8 cellular contexts compared by ENCODE assay signal in the genomic region with DNA sequence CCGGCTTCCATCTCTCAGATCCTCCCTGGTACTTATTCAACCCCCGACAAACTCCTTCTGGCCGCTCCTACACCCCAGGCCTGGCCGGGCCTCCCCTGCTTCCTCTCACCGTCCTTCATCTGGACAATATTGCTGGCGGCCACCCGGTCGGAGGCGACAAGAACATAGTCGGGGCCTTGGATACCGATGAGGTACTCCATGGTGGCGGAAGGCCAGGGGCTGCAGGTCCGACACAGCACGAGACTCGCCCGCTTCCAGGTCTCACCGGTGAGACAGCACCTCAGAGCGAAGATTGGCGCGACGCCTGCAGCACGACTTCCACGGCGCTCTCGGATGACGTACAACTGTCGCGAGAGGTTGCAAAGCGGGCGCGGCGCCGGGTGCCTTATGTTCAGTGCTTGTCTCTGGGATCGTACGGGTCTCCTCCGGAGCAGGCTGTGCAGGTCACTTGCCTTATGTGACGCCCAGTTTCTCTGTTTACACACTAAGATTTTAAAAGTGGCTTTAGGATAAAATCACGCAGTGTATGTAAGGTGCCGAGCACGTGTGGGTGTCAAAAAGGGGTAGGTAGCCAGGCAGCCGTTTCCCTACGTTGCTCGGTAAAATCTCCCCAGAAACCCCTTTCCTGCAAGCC. TPM values are rescaled to one million over a fixed set of nuclear protein-coding genes. Genes with fewer than 3 reads are reported as not detected.
DNase-seq lines count a peak whose midpoint lies in the region; ATAC-seq and TF ChIP-seq lines count a peak whose summit lies in the region.

Gene PSMB2 (minus strand): TSS at position 294 of the 634 bp plus-strand sequence. CDS start 94 bp downstream, at position 200.

- H3K36me3 Mint-ChIP-seq in T-helper 2 cell treated with Interferon-gamma antibody and Interleukin-4, amounts not matched to agents 5 μg/mL and 100 μg/mL, for 36 hours (ENCODE audit: low read depth): peaks cover 15% of the 10 kb centered on the region

- no peak for TF ChIP-seq CTCF in ascending aorta (IDR thresholded peaks at IDR 0.05)
- TF ChIP-seq CTCF in right atrium auricular region (IDR thresholded peaks at IDR 0.05): no peak
- no peak for TF ChIP-seq CTCF in prostate gland (IDR thresholded peaks at IDR 0.05)

- H3K4me3 ChIP-seq in ascending aorta: peak within 1 kb of the TSS; percentile 88 to 90
- H3K4me3 ChIP-seq in right atrium auricular region: peak within 1 kb of the TSS; percentile 63 to 75
- H3K4me3 ChIP-seq in prostate gland: peak within 1 kb of the TSS; percentile 60 to 79

- peak within 1 kb of the TSS; percentile 98 for H3K4me3 Mint-ChIP-seq in T-helper 2 cell treated with Interferon-gamma antibody and Interleukin-4, amounts not matched to agents 5 μg/mL and 100 μg/mL, for 36 hours

- under 1% methylated on average over 31 of the region's 43 CpGs for WGBS in prostate gland

- H3K4me1 ChIP-seq in ascending aorta: peaks cover 3 to 28% of the 10 kb centered on the region in 2 donors
- peaks cover 0 to 40% of the 10 kb centered on the region in 2 donors for H3K4me1 ChIP-seq in right atrium auricular region
- peaks cover 4% of the 10 kb centered on the region for H3K4me1 ChIP-seq in prostate gland (replicated peaks)

- no peaks in the 10 kb centered on the region for H3K36me3 ChIP-seq in ascending aorta
- H3K36me3 ChIP-seq in right atrium auricular region: no peaks in the 10 kb centered on the region
- no peaks in the 10 kb centered on the region for H3K36me3 ChIP-seq in prostate gland

- H3K27me3 ChIP-seq in ascending aorta: no peaks in the 10 kb centered on the region
- no peaks in the 10 kb centered on the region for H3K27me3 ChIP-seq in right atrium auricular region
- H3K27me3 ChIP-seq in prostate gland (replicated peaks; ENCODE audit: insufficient read depth): no peaks in the 10 kb centered on the region

- H3K4me1 Mint-ChIP-seq in T-helper 2 cell treated with Interferon-gamma antibody and Interleukin-4, amounts not matched to agents 5 μg/mL and 100 μg/mL, for 36 hours (ENCODE audit: low read depth): peaks cover 34% of the 10 kb centered on the region

- H3K9me3 ChIP-seq in ascending aorta (no peaks in the 10 kb centered on the region), right atrium auricular region (no peaks in the 10 kb centered on the region), prostate gland (no peaks in the 10 kb centered on the region)

- H3K27ac Mint-ChIP-seq in T-helper 2 cell treated with Interferon-gamma antibody and Interleukin-4, amounts not matched to agents 5 μg/mL and 100 μg/mL, for 36 hours: peak within 1 kb of the TSS; percentile 99

- intact Hi-C loops in ascending aorta (cut with DNase I) (loop anchor here (1.0 to 10.0 kb wide), 6 partner anchors 76 to 813 kb away; partner anchors contain the start of genes C1orf216, KIAA0319L, NCDN and OSCP1), prostate gland (cut with DNase I) (loop anchor here (5.0 kb wide), 1 partner anchor 76 kb away; the partner anchor contains the start of gene C1orf216)

- DNase-seq in NCI-H2029 (lab: John Stamatoyannopoulos, UW) (peak; percentile 94), ascending aorta (ENCODE audit: low spot score in 2 of 2) (peak; percentile 85 to 97), right atrium auricular region (ENCODE audit: low spot score) (peak; percentile 97), prostate gland (ENCODE audit: low spot score) (peak; percentile 95), ureter (ENCODE audit: low spot score) (peak; percentile 97)
- DNase-seq in T-helper 2 cell treated with Interferon-gamma antibody and Interleukin-4, amounts not matched to agents 5 μg/mL and 100 μg/mL, for 36 hours (ENCODE audit: low spot score): peak; percentile 96

- ATAC-seq in GM18499 (IDR thresholded peaks at IDR 0.05; ENCODE audit: insufficient read depth, unreplicated experiment) (peak; percentile 49), HG02943 (IDR thresholded peaks at IDR 0.05; ENCODE audit: low read depth, unreplicated experiment) (peak; percentile 65)

- no peaks in the 10 kb centered on the region for H3K9me3 Mint-ChIP-seq in T-helper 2 cell treated with Interferon-gamma antibody and Interleukin-4, amounts not matched to agents 5 μg/mL and 100 μg/mL, for 36 hours

- peaks cover 31% of the 10 kb centered on the region for H3K27me3 Mint-ChIP-seq in T-helper 2 cell treated with Interferon-gamma antibody and Interleukin-4, amounts not matched to agents 5 μg/mL and 100 μg/mL, for 36 hours (ENCODE audit: low read depth)

- peak; percentile 62 for TF ChIP-seq POLR2A in prostate gland (IDR thresholded peaks at IDR 0.05)

- peak within 1 kb of the TSS; percentile 87 to 91 for H3K27ac ChIP-seq in ascending aorta
- H3K27ac ChIP-seq in right atrium auricular region: peak within 1 kb of the TSS; percentile 82 to 89
- peak within 1 kb of the TSS; percentile 88 for H3K27ac ChIP-seq in prostate gland

RNA-seq across cellular contexts. Expression of gene PSMB2, which starts in this region (rescaled TPM):
- total RNA-seq in ascending aorta (54.0 TPM), right atrium auricular region (10 to 100 TPM; 30.4 to 31.7 TPM), prostate gland (10 to 100 TPM; 53.6 to 64.8 TPM), ureter (54.1 TPM)

Comparison
In these comparisons a context has a peak if more than half of its experiments do, and no peak if none do; other contexts are left out.
1. Peak in every context shown above with its lines: DNase-seq, ATAC-seq, H3K4me3 ChIP-seq and H3K27ac ChIP-seq.